Comparison of ENCODE assay signal across 24 cellular contexts in genomic region chr1:247288341-247288740, GRCh38. TPM values are rescaled to one million over a fixed set of nuclear protein-coding genes. Genes with fewer than 3 reads are reported as not detected.
"Had no signal": no experiment of that assay in that cellular context is flagged by ENCODE, and none has a peak within 500 bp of the region (broad histone marks: within the 10 kb centered on the region; RNA-seq: fewer than 3 reads in every experiment).

No MANE protein-coding gene starts in this region.

- DNase-seq: activated CD4-positive, alpha-beta T cell treated with anti-CD3 and anti-CD28 coated beads for 4 hours; activated CD8-positive, alpha-beta T cell treated with anti-CD3 and anti-CD28 coated beads for 36 hours; activated gamma-delta T cell; activated naive CD4-positive, alpha-beta T cell treated with anti-CD3 and anti-CD28 coated beads, Interleukin-2, amount 10 ng/mL, durations not matched to agents 7 days and 5 days; activated naive CD8-positive, alpha-beta T cell treated with anti-CD3 and anti-CD28 coated beads for 36 hours; activated T-cell treated with anti-CD3 and anti-CD28 coated beads for 4 hours; activated T-cell treated with anti-CD3 and anti-CD28 coated beads, Interleukin-2, amount 50 U/mL, for 48 hours; Karpas-422; MM.1S; NCI-H1105; NCI-H1436; NCI-H1694 treated with DMSO at 0.1 percent for 48 hours; NCI-H2029 treated with DMSO at 0.1 percent for 48 hours; NCI-H446; NCI-H524; Peyer's patch; Right ventricle myocardium superior had no signal

- H3K27me3 Mint-ChIP-seq: activated CD8-positive, alpha-beta T cell treated with anti-CD3 and anti-CD28 coated beads for 36 hours; activated naive CD4-positive, alpha-beta T cell treated with anti-CD3 and anti-CD28 coated beads, Interleukin-2, amount 10 ng/mL, durations not matched to agents 7 days and 5 days; activated naive CD8-positive, alpha-beta T cell treated with anti-CD3 and anti-CD28 coated beads for 36 hours; activated T-helper 17 cell treated with anti-CD3 and anti-CD28 coated beads, Interleukin-2, amount 50 U/mL, for 72 hours had no signal

- H3K36me3 Mint-ChIP-seq: activated naive CD4-positive, alpha-beta T cell treated with anti-CD3 and anti-CD28 coated beads, Interleukin-2, amount 10 ng/mL, durations not matched to agents 7 days and 5 days had no signal

- H3K4me1 ChIP-seq: Peyer's patch, SJSA1 had no signal

- H3K27me3 ChIP-seq: Peyer's patch, SJSA1 had no signal

- ATAC-seq: activated CD4-positive, CD25-positive, alpha-beta regulatory T cell treated with anti-CD3 and anti-CD28 coated beads, Interleukin-2, amount 50 U/mL, for 24 hours; activated CD8-positive, alpha-beta T cell treated with anti-CD3 and anti-CD28 coated beads for 36 hours; activated T-helper 17 cell treated with anti-CD3 and anti-CD28 coated beads, Interleukin-2, amount 50 U/mL, for 72 hours; SK-N-SH treated with all-trans-retinoic acid at 6 μM for 48 hours had no signal

- H3K4me1 Mint-ChIP-seq: activated naive CD4-positive, alpha-beta T cell treated with anti-CD3 and anti-CD28 coated beads, Interleukin-2, amount 10 ng/mL, durations not matched to agents 7 days and 5 days had no signal

- H3K36me3 ChIP-seq: Peyer's patch, SJSA1 had no signal

- H3K9me3 ChIP-seq: Peyer's patch, SJSA1 had no signal

- H3K4me3 Mint-ChIP-seq: activated CD8-positive, alpha-beta T cell treated with anti-CD3 and anti-CD28 coated beads for 36 hours; activated naive CD4-positive, alpha-beta T cell treated with anti-CD3 and anti-CD28 coated beads, Interleukin-2, amount 10 ng/mL, durations not matched to agents 7 days and 5 days; activated naive CD8-positive, alpha-beta T cell treated with anti-CD3 and anti-CD28 coated beads for 36 hours; activated T-helper 17 cell treated with anti-CD3 and anti-CD28 coated beads, Interleukin-2, amount 50 U/mL, for 72 hours; T-helper 1 cell treated with Interleukin-12 subunit alpha and Interleukin-12 subunit beta and Interleukin-4 antibody, amounts not matched to agents 30 μg/mL and 1 μg/mL, for 36 hours had no signal

- H3K27ac ChIP-seq: Peyer's patch, RWPE1, SJSA1 had no signal

- H3K9me3 Mint-ChIP-seq: activated CD8-positive, alpha-beta T cell treated with anti-CD3 and anti-CD28 coated beads for 36 hours; activated naive CD8-positive, alpha-beta T cell treated with anti-CD3 and anti-CD28 coated beads for 36 hours had no signal

- H3K4me3 ChIP-seq: Peyer's patch, SJSA1 had no signal

- H3K27ac Mint-ChIP-seq: activated CD8-positive, alpha-beta T cell treated with anti-CD3 and anti-CD28 coated beads for 36 hours; activated naive CD4-positive, alpha-beta T cell treated with anti-CD3 and anti-CD28 coated beads, Interleukin-2, amount 10 ng/mL, durations not matched to agents 7 days and 5 days; activated naive CD8-positive, alpha-beta T cell treated with anti-CD3 and anti-CD28 coated beads for 36 hours; activated T-helper 17 cell treated with anti-CD3 and anti-CD28 coated beads, Interleukin-2, amount 50 U/mL, for 72 hours had no signal

RNA-seq across cellular contexts. Expression of gene VN1R5, which starts 32.5 kb away (rescaled TPM):
- total RNA-seq: activated CD8-positive, alpha-beta T cell treated with anti-CD3 and anti-CD28 coated beads for 36 hours; activated naive CD8-positive, alpha-beta T cell treated with anti-CD3 and anti-CD28 coated beads for 36 hours; activated T-helper 17 cell treated with anti-CD3 and anti-CD28 coated beads, Interleukin-2, amount 50 U/mL, for 72 hours; Peyer's patch; Right ventricle myocardium superior; SJSA1 had no signal
- polyA plus RNA-seq: adipose tissue had no signal
